Comparison of ENCODE assay signal across 16 cellular contexts in the genomic region with DNA sequence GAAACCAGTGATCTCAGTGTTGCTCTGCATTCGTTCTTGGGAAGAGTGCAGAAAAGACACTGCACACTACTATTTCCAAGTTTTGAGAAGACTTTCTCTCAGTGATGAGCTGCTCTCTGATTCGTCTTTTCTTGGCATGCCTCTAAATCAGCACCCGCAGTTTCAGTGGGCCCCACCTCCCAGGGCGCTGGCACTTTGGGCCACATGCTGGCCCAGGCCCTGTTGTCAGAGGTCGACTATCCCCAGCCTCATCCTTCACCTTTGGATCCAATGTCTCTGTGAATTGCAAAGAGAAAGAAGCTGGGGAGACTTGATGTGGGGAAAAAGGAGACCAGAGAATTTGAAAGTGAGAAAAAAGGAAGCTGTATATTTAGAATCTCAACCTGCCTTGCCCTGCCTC.
A peak's percentile ranks its signal among the peaks of the same experiment; 100 is the strongest.
DNase-seq lines count a peak whose midpoint lies in the region; ATAC-seq, FAIRE-seq and TF ChIP-seq lines count a peak whose summit lies in the region.
"Had no signal": no experiment of that assay in that cellular context is flagged by ENCODE, and none has a peak within 500 bp of the region (broad histone marks: within the 10 kb centered on the region; RNA-seq: fewer than 3 reads in every experiment).

No MANE protein-coding gene starts in this region.

- H3K36me3 Mint-ChIP-seq in GM23338 (ENCODE audit: low read depth) (no peaks in the 10 kb centered on the region), neural progenitor cell (no peaks in the 10 kb centered on the region)
- H3K36me3 Mint-ChIP-seq: CD8-positive, alpha-beta T cell had no signal

- H3K9me2 ChIP-seq in GM23338 (ENCODE audit: insufficient read depth) (no peaks in the 10 kb centered on the region), MM.1S (replicated peaks; ENCODE audit: insufficient read depth, low read length) (no peaks in the 10 kb centered on the region)

- H3K4me1 Mint-ChIP-seq in GM23338: peaks cover 20% of the 10 kb centered on the region
- peaks cover 3% of the 10 kb centered on the region for H3K4me1 Mint-ChIP-seq in neural progenitor cell
- H3K4me1 Mint-ChIP-seq: B cell had no signal

- H2AFZ ChIP-seq in GM23338 (peak overlapping the region; percentile 35; the same call in 1 of the 2 replicates), MM.1S (ENCODE audit: low read length) (no peak overlapping the region), GM12878 (ENCODE audit: control insufficient read depth, low read depth, low read length) (no peak overlapping the region), neural progenitor cell (replicated peaks) (peak overlapping the region; percentile 30)

- H3K36me3 ChIP-seq in GM23338 (ENCODE audit: insufficient read depth) (no peaks in the 10 kb centered on the region), MM.1S (replicated peaks; ENCODE audit: insufficient read depth, low read length) (no peaks in the 10 kb centered on the region), GM12878 (ENCODE audit: control insufficient read depth in 2 of 2, insufficient read depth in 2 of 2, low read length in 1 of 2) (no peaks in the 10 kb centered on the region), neural progenitor cell (no peaks in the 10 kb centered on the region)
- H3K36me3 ChIP-seq: BLaER1 treated with 17β-estradiol and CSF1 and Interleukin-3, amounts not matched to agents 10 nM and 100 nM had no signal

- intact Hi-C loops in GM12878 (cut with micrococcal nuclease; ENCODE audit: unreplicated experiment): no loop called here

- no peak overlapping the region for H3K4me2 ChIP-seq in GM23338
- H3K4me2 ChIP-seq in MM.1S (ENCODE audit: low read depth, low read length): 0 out of 2 replicates have a peak overlapping the region, but pooled peaks have one; percentile 1
- H3K4me2 ChIP-seq in GM12878 (ENCODE audit: control insufficient read depth, insufficient read depth): 0 out of 2 replicates have a peak overlapping the region, but pooled peaks have one; percentile 13
- H3K4me2 ChIP-seq in neural progenitor cell: no peak overlapping the region
- H3K4me2 ChIP-seq: BLaER1 treated with 17β-estradiol and CSF1 and Interleukin-3, amounts not matched to agents 10 nM and 100 nM had no signal

- H3F3A ChIP-seq in GM23338 (replicated peaks; ENCODE audit: low read depth): no peaks in the 10 kb centered on the region
- no peaks in the 10 kb centered on the region; the same call in 1 of the 2 replicates for H3F3A ChIP-seq in MM.1S (ENCODE audit: insufficient read depth, low read length)
- no peaks in the 10 kb centered on the region for H3F3A ChIP-seq in neural progenitor cell (ENCODE audit: low read depth)

- in situ Hi-C loops in GM12878 (cut with MboI): no loop called here

- H3K27ac Mint-ChIP-seq in GM23338 (no peak overlapping the region), neural progenitor cell (no peak overlapping the region)
- H3K27ac Mint-ChIP-seq: B cell; CD8-positive, alpha-beta T cell had no signal

- CTCF ChIA-PET in GM12878 (lab: Yijun Ruan, JAX): no interaction called here

- POLR2A ChIA-PET in GM12878 (lab: Charles Lee): no interaction called here

- no peak overlapping the region for H3K9ac ChIP-seq in MM.1S (ENCODE audit: low read length)
- no peak overlapping the region for H3K9ac ChIP-seq in GM12878 (ENCODE audit: control insufficient read depth, insufficient read depth, low read length)
- no peak overlapping the region for H3K9ac ChIP-seq in neural progenitor cell
- H3K9ac ChIP-seq: BLaER1 treated with 17β-estradiol and CSF1 and Interleukin-3, amounts not matched to agents 10 nM and 100 nM had no signal

- SMC1A ChIA-PET in GM12878 (lab: Charles Lee; ENCODE audit: uncharacterized antibody, unreplicated experiment): interaction anchor here (0.6 to 0.7 kb wide), 2 partner anchors 36 to 177 kb away, joined by 3 to 4 read pairs; no protein-coding TSS in a partner anchor

- H3K9me3 ChIP-seq in MM.1S (replicated peaks; ENCODE audit: insufficient read depth, low read length) (no peaks in the 10 kb centered on the region), GM12878 (replicated peaks; ENCODE audit: control insufficient read depth, insufficient read depth, low read length) (no peaks in the 10 kb centered on the region), neural progenitor cell (ENCODE audit: low read depth) (no peaks in the 10 kb centered on the region)
- H3K9me3 ChIP-seq: BLaER1 treated with 17β-estradiol and CSF1 and Interleukin-3, amounts not matched to agents 10 nM and 100 nM had no signal

- H3K27me3 ChIP-seq in GM23338 (ENCODE audit: insufficient read depth): no peaks in the 10 kb centered on the region
- no peaks in the 10 kb centered on the region for H3K27me3 ChIP-seq in MM.1S (replicated peaks; ENCODE audit: insufficient read depth, low read length)
- peaks cover 0 to 4% of the 10 kb centered on the region in 2 experiments; a peak in 1 of 4 replicates for H3K27me3 ChIP-seq in GM12878 (replicated peaks in 1 of 2; ENCODE audit: control insufficient read depth in 2 of 2, insufficient read depth in 2 of 2, low read length in 1 of 2)
- no peaks in the 10 kb centered on the region for H3K27me3 ChIP-seq in neural progenitor cell
- H3K27me3 ChIP-seq: BLaER1 treated with 17β-estradiol and CSF1 and Interleukin-3, amounts not matched to agents 10 nM and 100 nM had no signal

- TF ChIP-seq POLR2A in GM12878 (IDR thresholded peaks at IDR 0.05; ENCODE audit: low read depth, low read length): no peak

- DNase-seq in GM23338 (ENCODE audit: low spot score): peak; percentile 11
- no peak for DNase-seq in MM.1S
- no peak for DNase-seq in GM12878 (ENCODE audit: low read depth, low spot score)
- DNase-seq in neural progenitor cell (ENCODE audit: low spot score): no peak
- no peak for DNase-seq in NCI-H2171 treated with DMSO at 0.1 percent for 48 hours (lab: John Stamatoyannopoulos, UW)
- no peak for DNase-seq in HPDE6-E6E7 (ENCODE audit: extremely low spot score)
- DNase-seq: Calu3; CD8-positive, alpha-beta T cell; DMS79 treated with DMSO at 0.1 percent for 48 hours; GF-D8; H9 had no signal

- H4K20me1 ChIP-seq in GM23338 (replicated peaks; ENCODE audit: insufficient read depth): no peaks in the 10 kb centered on the region
- no peaks in the 10 kb centered on the region for H4K20me1 ChIP-seq in MM.1S (ENCODE audit: insufficient read depth, low read length)
- no peaks in the 10 kb centered on the region for H4K20me1 ChIP-seq in GM12878 (ENCODE audit: control insufficient read depth, insufficient read depth)
- H4K20me1 ChIP-seq in neural progenitor cell (ENCODE audit: low read depth): no peaks in the 10 kb centered on the region
- H4K20me1 ChIP-seq: BLaER1 treated with 17β-estradiol and CSF1 and Interleukin-3, amounts not matched to agents 10 nM and 100 nM had no signal

- ATAC-seq in GM23338: peak; percentile 56; the same call in 2 of the 3 replicates
- peak; percentile 37 for ATAC-seq in GM12878
- no peak for ATAC-seq in HG03280 (IDR thresholded peaks at IDR 0.05; ENCODE audit: unreplicated experiment)
- ATAC-seq: CD8-positive, alpha-beta T cell had no signal

- H3K4me3 Mint-ChIP-seq in GM23338 (no peak overlapping the region), neural progenitor cell (no peak overlapping the region)
- H3K4me3 Mint-ChIP-seq: B cell; CD8-positive, alpha-beta T cell; H9 had no signal

- no peaks in the 10 kb centered on the region for H3K79me2 ChIP-seq in GM23338 (replicated peaks; ENCODE audit: insufficient read depth)
- no peaks in the 10 kb centered on the region for H3K79me2 ChIP-seq in MM.1S (ENCODE audit: low read length)
- no peaks in the 10 kb centered on the region for H3K79me2 ChIP-seq in GM12878 (ENCODE audit: control insufficient read depth, insufficient read depth, low read length)
- H3K79me2 ChIP-seq in neural progenitor cell (ENCODE audit: low read depth): no peaks in the 10 kb centered on the region

- TF ChIP-seq CTCF in GM23338 (conservative IDR thresholded peaks at IDR 0.05; ENCODE audit: low read depth in 2 of 2) (no peak), MM.1S (IDR thresholded peaks at IDR 0.05; ENCODE audit: low read length) (no peak), GM12878 (IDR thresholded peaks at IDR 0.05 in 2 of 3, conservative IDR thresholded peaks at IDR 0.05 in 1 of 3; ENCODE audit: control insufficient read depth in 2 of 3, extremely low read depth in 1 of 3, insufficient read depth in 1 of 3, low read depth in 3 of 3, low read length in 3 of 3) (no peak), neural progenitor cell (IDR thresholded peaks at IDR 0.05) (no peak)

- RAD21 ChIA-PET in GM12878 (lab: Charles Lee; ENCODE audit: unreplicated experiment): no interaction called here

- H3K4me1 ChIP-seq in GM23338 (ENCODE audit: insufficient read depth) (peaks cover 13% of the 10 kb centered on the region; the same call in 1 of the 2 replicates), MM.1S (ENCODE audit: low read length) (peaks cover 31% of the 10 kb centered on the region), GM12878 (ENCODE audit: control insufficient read depth, insufficient read depth, low read length) (no peaks in the 10 kb centered on the region), neural progenitor cell (no peaks in the 10 kb centered on the region)

- FAIRE-seq in GM12878 (lab: Jason Lieb, UNC): no peak
- FAIRE-seq: GM12891, H1 had no signal

- H3K4me3 ChIP-seq in GM23338: no peak overlapping the region
- no peak overlapping the region for H3K4me3 ChIP-seq in MM.1S (ENCODE audit: low read length)
- no peak overlapping the region for H3K4me3 ChIP-seq in GM12878
- no peak overlapping the region for H3K4me3 ChIP-seq in neural progenitor cell
- H3K4me3 ChIP-seq: BLaER1 treated with 17β-estradiol and CSF1 and Interleukin-3, amounts not matched to agents 10 nM and 100 nM had no signal

- TF ChIP-seq EP300 in GM12878 (IDR thresholded peaks at IDR 0.05; ENCODE audit: borderline replicate concordance in 1 of 2, control insufficient read depth in 1 of 2, low read depth in 2 of 2, low read length in 2 of 2): no peak

- WGBS in GM12878 (ENCODE audit: insufficient coverage, insufficient replicate concordance, low lambda C conversion rate, missing lambda C conversion rate): 36% methylated on average over 5 of the region's 5 CpGs

- BruUV-seq in GM12878 (replicated peaks; lab: Mats Ljungman, UMichigan): no TSS peak

- TF ChIP-seq RAD21 in GM12878 (IDR thresholded peaks at IDR 0.05; ENCODE audit: insufficient read depth, low read depth, low read length): no peak

- H3K9me3 Mint-ChIP-seq in GM23338 (no peaks in the 10 kb centered on the region), neural progenitor cell (no peaks in the 10 kb centered on the region)
- H3K9me3 Mint-ChIP-seq: CD8-positive, alpha-beta T cell; H9 had no signal

- H3K27ac ChIP-seq in GM23338 (ENCODE audit: low read depth) (no peak overlapping the region), MM.1S (ENCODE audit: low read length) (no peak overlapping the region), GM12878 (ENCODE audit: control insufficient read depth, insufficient read depth) (no peak overlapping the region), neural progenitor cell (no peak overlapping the region)
- H3K27ac ChIP-seq: BLaER1 treated with 17β-estradiol and CSF1 and Interleukin-3, amounts not matched to agents 10 nM and 100 nM had no signal

- H3K27me3 Mint-ChIP-seq in GM23338 (ENCODE audit: insufficient read depth, low read depth, poor library complexity) (no peaks in the 10 kb centered on the region), neural progenitor cell (ENCODE audit: insufficient read depth, low read depth) (peaks cover 2% of the 10 kb centered on the region)
- H3K27me3 Mint-ChIP-seq: B cell had no signal

TF ChIP-seq in GM23338, 12 proteins besides CTCF, POLR2A, EP300 and RAD21 (continues in another document):
- TF ChIP-seq ZNF114 (CRISPR knock-in tag; IDR thresholded peaks at IDR 0.05): no peak

Comparison
In these comparisons a context has a peak if more than half of its experiments do, and no peak if none do; other contexts are left out.
1. H2AFZ ChIP-seq: peak in GM23338 (single experiment) and neural progenitor cell (single experiment); none in MM.1S (single experiment) and GM12878 (single experiment).
2. H3K4me2 ChIP-seq: peak in MM.1S (single experiment) and GM12878 (single experiment); none in GM23338 (single experiment) and neural progenitor cell (single experiment).